Comparison of ENCODE assay signal across 30 cellular contexts in genomic region chr4:73344106-73344505, GRCh38. TPM values are rescaled to one million over a fixed set of nuclear protein-coding genes. Genes with fewer than 3 reads are reported as not detected.
"Had no signal": no experiment of that assay in that cellular context is flagged by ENCODE, and none has a peak within 500 bp of the region (broad histone marks: within the 10 kb centered on the region; RNA-seq: fewer than 3 reads in every experiment).

No MANE protein-coding gene starts in this region.

- H3K27me3 ChIP-seq: ascending aorta, brain microvascular endothelial cell, esophagus muscularis mucosa, foreskin keratinocyte, gastrocnemius medialis had no signal

- H3K4me1 ChIP-seq: ascending aorta, esophagus muscularis mucosa, foreskin keratinocyte, gastrocnemius medialis, heart left ventricle had no signal

- H3K27ac ChIP-seq: ascending aorta, brain microvascular endothelial cell, coronary artery, esophagus muscularis mucosa, foreskin keratinocyte, gastrocnemius medialis, heart left ventricle had no signal

- DNase-seq: activated CD4-positive, alpha-beta memory T cell treated with anti-CD3 and anti-CD28 coated beads, Interleukin-2, amount 10 ng/mL, durations not matched to agents 7 days and 5 days; activated CD4-positive, alpha-beta T cell treated with anti-CD3 and anti-CD28 coated beads for 36 hours; activated CD4-positive, alpha-beta T cell treated with anti-CD3 and anti-CD28 coated beads, Interleukin-2, amount 10 ng/mL, durations not matched to agents 7 days and 5 days; activated CD4-positive, alpha-beta T cell treated with anti-CD3 and anti-CD28 coated beads, Interleukin-2, amount 50 U/mL, for 4 hours; activated CD4-positive, CD25-positive, alpha-beta regulatory T cell; activated CD4-positive, CD25-positive, alpha-beta regulatory T cell treated with anti-CD3 and anti-CD28 coated beads, Interleukin-2, amount 50 U/mL, for 72 hours; activated CD8-positive, alpha-beta memory T cell treated with anti-CD3 and anti-CD28 coated beads, Interleukin-2, amount 50 U/mL, for 48 hours; activated gamma-delta T cell; activated naive CD4-positive, alpha-beta T cell; activated naive CD4-positive, alpha-beta T cell treated with anti-CD3 and anti-CD28 coated beads, Interleukin-2, amount 10 ng/mL, durations not matched to agents 7 days and 5 days; activated naive CD8-positive, alpha-beta T cell treated with anti-CD3 and anti-CD28 coated beads, Interleukin-2, amount 10 ng/mL, durations not matched to agents 7 days and 5 days; activated T-cell treated with anti-CD3 and anti-CD28 coated beads for 4 hours; activated T-cell treated with anti-CD3 and anti-CD28 coated beads, Interleukin-2, amount 50 U/mL, for 24 hours; activated T-cell treated with anti-CD3 and anti-CD28 coated beads, Interleukin-2, amount 50 U/mL, for 72 hours; brain microvascular endothelial cell; effector CD4-positive, alpha-beta T cell; effector memory CD8-positive, alpha-beta T cell; erythroblast; foreskin keratinocyte; gastrocnemius medialis; glutamatergic neuron; heart left ventricle; T-helper 2 cell had no signal

- H3K4me3 ChIP-seq: ascending aorta, coronary artery, esophagus muscularis mucosa, gastrocnemius medialis, heart left ventricle had no signal

- H3K36me3 ChIP-seq: ascending aorta, brain microvascular endothelial cell, esophagus muscularis mucosa, gastrocnemius medialis, heart left ventricle had no signal

- H3K9me3 ChIP-seq: ascending aorta, esophagus muscularis mucosa, gastrocnemius medialis, heart left ventricle had no signal

- ATAC-seq: activated CD4-positive, alpha-beta T cell treated with anti-CD3 and anti-CD28 coated beads for 36 hours; activated naive CD4-positive, alpha-beta T cell treated with anti-CD3 and anti-CD28 coated beads, Interleukin-2, amount 50 U/mL, for 72 hours; activated T-cell treated with anti-CD3 and anti-CD28 coated beads, Interleukin-2, amount 50 U/mL, for 72 hours; effector memory CD8-positive, alpha-beta T cell; foreskin keratinocyte; gastrocnemius medialis; heart left ventricle had no signal

RNA-seq across cellular contexts. Expression of gene ALB, which starts 60.0 kb away (rescaled TPM):
- total RNA-seq: activated CD4-positive, alpha-beta memory T cell treated with anti-CD3 and anti-CD28 coated beads, Interleukin-2, amount 10 ng/mL, durations not matched to agents 7 days and 5 days; activated CD4-positive, alpha-beta T cell treated with anti-CD3 and anti-CD28 coated beads for 36 hours; activated CD4-positive, alpha-beta T cell treated with anti-CD3 and anti-CD28 coated beads, Interleukin-2, amount 10 ng/mL, durations not matched to agents 7 days and 5 days; activated naive CD4-positive, alpha-beta T cell treated with anti-CD3 and anti-CD28 coated beads, Interleukin-2, amount 50 U/mL, for 72 hours; activated naive CD8-positive, alpha-beta T cell treated with anti-CD3 and anti-CD28 coated beads, Interleukin-2, amount 10 ng/mL, durations not matched to agents 7 days and 5 days; bronchial epithelial cell; cardiac septum; foreskin keratinocyte; T-helper 1 cell treated with Interleukin-12 subunit alpha and Interleukin-12 subunit beta and Interleukin-4 antibody, amounts not matched to agents 30 ng/mL and 1 ng/mL, for 36 hours had no signal
- polyA plus RNA-seq: foreskin keratinocyte had no signal
